Comparison of ENCODE assay signal across 7 cellular contexts in the genomic region with DNA sequence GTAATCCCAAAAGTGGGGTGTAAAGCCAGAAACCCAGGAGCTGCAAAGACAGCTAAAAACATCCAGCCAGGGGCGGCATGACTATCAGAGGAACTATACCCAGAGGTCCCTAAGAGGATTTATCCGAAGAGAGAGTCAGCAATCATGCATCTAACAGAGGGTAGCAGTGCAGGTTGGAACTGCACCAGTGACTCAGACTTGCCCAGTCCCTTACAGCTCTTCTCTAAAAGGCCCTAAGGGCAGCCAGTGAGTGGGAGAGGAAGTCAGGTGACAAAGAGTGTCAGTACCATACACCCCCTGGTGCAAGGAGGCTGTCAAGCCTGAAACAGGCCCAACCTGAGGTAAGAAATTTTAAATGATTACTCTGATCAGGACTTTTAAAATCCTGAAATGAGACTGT.
A peak's percentile ranks its signal among the peaks of the same experiment; 100 is the strongest.
DNase-seq lines count a peak whose midpoint lies in the region; ATAC-seq and TF ChIP-seq lines count a peak whose summit lies in the region.

No MANE protein-coding gene starts in this region.

- peaks cover 35% of the 10 kb centered on the region for H3K36me3 Mint-ChIP-seq in activated naive CD4-positive, alpha-beta T cell treated with anti-CD3 and anti-CD28 coated beads, Interleukin-2, amount 50 U/mL, for 24 hours
- peaks cover 8% of the 10 kb centered on the region for H3K36me3 Mint-ChIP-seq in progenitor cell of endocrine pancreas (ENCODE audit: insufficient read depth)

- H3K4me3 Mint-ChIP-seq in activated naive CD4-positive, alpha-beta T cell treated with anti-CD3 and anti-CD28 coated beads, Interleukin-2, amount 50 U/mL, for 24 hours: peak overlapping the region; percentile 47
- H3K4me3 Mint-ChIP-seq in progenitor cell of endocrine pancreas (ENCODE audit: low read depth): no peak overlapping the region

- peak; percentile 87 for ATAC-seq in GM18519 (IDR thresholded peaks at IDR 0.05; ENCODE audit: low FRiP score, unreplicated experiment)
- ATAC-seq in GM21825 (IDR thresholded peaks at IDR 0.05; ENCODE audit: unreplicated experiment): peak; percentile 98

- peak; percentile 86 for DNase-seq in M059J (ENCODE audit: low read depth)
- DNase-seq in progenitor cell of endocrine pancreas (ENCODE audit: low spot score, unreplicated experiment): no peak
- no peak for DNase-seq in T1000 (lab: John Stamatoyannopoulos, UW)
- no peak for DNase-seq in GM13977 (ENCODE audit: low spot score)

- in situ Hi-C loops in GM13977 (cut with MboI; ENCODE audit: low pct_unique_long_range_greater_than_20kb, low sequenced_read_pairs, unreplicated experiment): no loop called here

- H3K4me1 Mint-ChIP-seq in activated naive CD4-positive, alpha-beta T cell treated with anti-CD3 and anti-CD28 coated beads, Interleukin-2, amount 50 U/mL, for 24 hours: peaks cover 69% of the 10 kb centered on the region
- peaks cover 25% of the 10 kb centered on the region for H3K4me1 Mint-ChIP-seq in progenitor cell of endocrine pancreas (ENCODE audit: low read depth)

- H3K27me3 Mint-ChIP-seq in activated naive CD4-positive, alpha-beta T cell treated with anti-CD3 and anti-CD28 coated beads, Interleukin-2, amount 50 U/mL, for 24 hours: no peaks in the 10 kb centered on the region
- no peaks in the 10 kb centered on the region for H3K27me3 Mint-ChIP-seq in progenitor cell of endocrine pancreas

- peak overlapping the region; percentile 62 for H3K27ac Mint-ChIP-seq in activated naive CD4-positive, alpha-beta T cell treated with anti-CD3 and anti-CD28 coated beads, Interleukin-2, amount 50 U/mL, for 24 hours
- H3K27ac Mint-ChIP-seq in progenitor cell of endocrine pancreas: peak overlapping the region; percentile 84

- TF ChIP-seq CTCF in progenitor cell of endocrine pancreas (IDR thresholded peaks at IDR 0.05; ENCODE audit: unreplicated experiment): no peak
- TF ChIP-seq CTCF in GM13977 (IDR thresholded peaks at IDR 0.05; ENCODE audit: extremely low read depth, insufficient read depth, missing control alignments): no peak

- H3K9me3 Mint-ChIP-seq in activated naive CD4-positive, alpha-beta T cell treated with anti-CD3 and anti-CD28 coated beads, Interleukin-2, amount 50 U/mL, for 24 hours: no peaks in the 10 kb centered on the region
- H3K9me3 Mint-ChIP-seq in progenitor cell of endocrine pancreas (ENCODE audit: low read depth): no peaks in the 10 kb centered on the region
